ENCODE assay signal across 6 cellular contexts in genomic region chr19:19488041-19488874, GRCh38. TPM values are rescaled to one million over a fixed set of nuclear protein-coding genes. Genes with fewer than 3 reads are reported as not detected.
DNase-seq lines count a peak whose midpoint lies in the region; FAIRE-seq and TF ChIP-seq lines count a peak whose summit lies in the region.

No MANE protein-coding gene starts in this region.

- TF ChIP-seq CTCF in kidney (IDR thresholded peaks at IDR 0.05; ENCODE audit: borderline replicate concordance, extremely low read depth, insufficient read depth), result no peak

- peaks cover 20% of the 10 kb centered on the region; the same call in 1 of the 2 replicates for H3K36me3 ChIP-seq in SK-N-MC (ENCODE audit: insufficient read depth, low read length)
- H3K36me3 ChIP-seq in kidney (ENCODE audit: control insufficient read depth in 1 of 2, insufficient read depth in 2 of 2, low read length in 2 of 2), result peaks cover 0 to 3% of the 10 kb centered on the region in 2 donors

- peak overlapping the region; percentile 69 for H3K9ac ChIP-seq in SK-N-MC (ENCODE audit: insufficient read length)
- H3K9ac ChIP-seq in kidney (ENCODE audit: low read length in 2 of 2), result peak overlapping the region; percentile 8 to 70

- peak; percentile 18 for DNase-seq in A172 (ENCODE audit: low spot score)
- DNase-seq in SK-N-MC (ENCODE audit: low read depth, low spot score), result peak; percentile 10
- DNase-seq in kidney, result peak; percentile 71
- no peak for DNase-seq in central memory CD4-positive, alpha-beta T cell
- DNase-seq in stimulated activated CD4-positive, alpha-beta T cell treated with anti-CD3 and anti-CD28 coated beads, Interleukin-2, amount 100 ng/mL, for 48 hours, result no peak
- DNase-seq in hepatic stellate cell (ENCODE audit: low spot score), result no peak

- H3K27ac ChIP-seq in SK-N-MC (peak overlapping the region; percentile 96), kidney (ENCODE audit: low read depth in 2 of 2, low read length in 2 of 2) (peak overlapping the region; percentile 80 to 91)

- H3K4me1 ChIP-seq in kidney (ENCODE audit: control insufficient read depth in 1 of 2, insufficient read depth in 1 of 2, low read depth in 1 of 2, low read length in 2 of 2), result peaks cover 45 to 54% of the 10 kb centered on the region in 2 donors

- intact Hi-C loops in kidney (cut with DNase I), result no loop called here

- H3K9me3 ChIP-seq in SK-N-MC (ENCODE audit: low read depth, low read length) (no peaks in the 10 kb centered on the region), kidney (ENCODE audit: control insufficient read depth in 1 of 2, low read length in 2 of 2) (no peaks in the 10 kb centered on the region)

- H3K4me3 ChIP-seq in SK-N-MC (peak overlapping the region; percentile 67), kidney (ENCODE audit: low read length in 2 of 2) (peak overlapping the region in 1 of 2 donors; percentile 30)

- FAIRE-seq in kidney (lab: Jason Lieb, UNC), result no peak

RNA-seq across cellular contexts. Expression of gene TSSK6, which starts 27.1 kb away (rescaled TPM):
- 0.26 and 0.88 TPM in 2 replicates for total RNA-seq in A172 (2014; rRNA removed; shearing (Covaris generic))
- total RNA-seq in kidney, result 3.7 TPM
- polyA plus RNA-seq in kidney (ENCODE audit: insufficient read depth, low read depth, low replicate concordance), result 1.4 TPM

RNA-seq across cellular contexts. Expression of gene NDUFA13, which starts 27.8 kb away (rescaled TPM):
- 43.2 and 101 TPM in 2 replicates for total RNA-seq in A172 (2014; rRNA removed; shearing (Covaris generic))
- 328 TPM for total RNA-seq in kidney
- polyA plus RNA-seq in kidney (ENCODE audit: insufficient read depth, low read depth, low replicate concordance), result 627 TPM

RNA-seq across cellular contexts. Expression of gene YJEFN3, which starts 40.5 kb away (rescaled TPM):
- 0.62 and 1.1 TPM in 2 replicates for total RNA-seq in A172 (2014; rRNA removed; shearing (Covaris generic))
- total RNA-seq in kidney, result 3.7 TPM
- 3.1 TPM for polyA plus RNA-seq in kidney (ENCODE audit: insufficient read depth, low read depth, low replicate concordance)

RNA-seq across cellular contexts. Expression of gene CILP2, which starts 49.8 kb away (rescaled TPM):
- total RNA-seq in A172 (2014; rRNA removed; shearing (Covaris generic)), result 0.02 and 0.05 TPM in 2 replicates
- 0.41 TPM for total RNA-seq in kidney
- polyA plus RNA-seq in kidney (ENCODE audit: insufficient read depth, low read depth, low replicate concordance), result not detected

Comparison
In these comparisons a context has a peak if more than half of its experiments do, and no peak if none do; other contexts are left out.
1. DNase-seq: peak in A172 (single experiment), SK-N-MC (single experiment) and kidney (single experiment); none in central memory CD4-positive, alpha-beta T cell (single experiment), stimulated activated CD4-positive, alpha-beta T cell treated with anti-CD3 and anti-CD28 coated beads, Interleukin-2, amount 100 ng/mL, for 48 hours (0 of 2) and hepatic stellate cell (single experiment).